Comparison of ENCODE assay signal across 20 cellular contexts in genomic region chr15:70704731-70705130, GRCh38.
"Had no signal": no experiment of that assay in that cellular context is flagged by ENCODE, and none has a peak within 500 bp of the region (broad histone marks: within the 10 kb centered on the region; RNA-seq: fewer than 3 reads in every experiment).

No MANE protein-coding gene starts in this region.

- H3K27ac Mint-ChIP-seq: activated naive CD4-positive, alpha-beta T cell treated with anti-CD3 and anti-CD28 coated beads, Interleukin-2, amount 10 ng/mL, durations not matched to agents 7 days and 5 days; activated naive CD8-positive, alpha-beta T cell treated with anti-CD3 and anti-CD28 coated beads, Interleukin-2, amount 50 U/mL, for 24 hours; natural killer cell treated with Interleukin-12 subunit alpha and Interleukin-12 subunit beta and Interleukin-15 and Interleukin-18, amount 100 ng/mL, for 72 hours; stimulated activated naive B cell treated with anti-CD40 and anti-IgM and Interleukin-4, amounts not matched to agents 10 μg/mL and 1 μg/mL and 100 μg/mL, for 72 hours; T-helper 17 cell had no signal

- H3K36me3 ChIP-seq: heart left ventricle, spleen had no signal

- H3K4me1 Mint-ChIP-seq: activated naive CD4-positive, alpha-beta T cell treated with anti-CD3 and anti-CD28 coated beads, Interleukin-2, amount 10 ng/mL, durations not matched to agents 7 days and 5 days; activated naive CD8-positive, alpha-beta T cell treated with anti-CD3 and anti-CD28 coated beads, Interleukin-2, amount 50 U/mL, for 24 hours; central memory CD8-positive, alpha-beta T cell had no signal

- H3K4me3 Mint-ChIP-seq: activated naive CD4-positive, alpha-beta T cell treated with anti-CD3 and anti-CD28 coated beads, Interleukin-2, amount 10 ng/mL, durations not matched to agents 7 days and 5 days; activated naive CD8-positive, alpha-beta T cell treated with anti-CD3 and anti-CD28 coated beads, Interleukin-2, amount 50 U/mL, for 24 hours; activated T-cell treated with anti-CD3 and anti-CD28 coated beads, Interleukin-2, amount 50 U/mL, for 4 hours; central memory CD8-positive, alpha-beta T cell; natural killer cell treated with Interleukin-12 subunit alpha and Interleukin-12 subunit beta and Interleukin-15 and Interleukin-18, amount 100 ng/mL, for 72 hours; stimulated activated naive B cell treated with anti-CD40 and anti-IgM and Interleukin-4, amounts not matched to agents 10 μg/mL and 1 μg/mL and 100 μg/mL, for 72 hours; T-helper 17 cell had no signal

- H3K4me3 ChIP-seq: coronary artery, heart left ventricle, spleen had no signal

- ATAC-seq: activated naive CD8-positive, alpha-beta T cell treated with anti-CD3 and anti-CD28 coated beads, Interleukin-2, amount 50 U/mL, for 24 hours; activated T-cell treated with anti-CD3 and anti-CD28 coated beads, Interleukin-2, amount 50 U/mL, for 4 hours; heart left ventricle; natural killer cell treated with Interleukin-12 subunit alpha and Interleukin-12 subunit beta and Interleukin-15 and Interleukin-18, amount 100 ng/mL, for 72 hours; stimulated activated naive B cell treated with anti-CD40 and anti-IgM and Interleukin-4, amounts not matched to agents 10 μg/mL and 1 μg/mL and 100 μg/mL, for 72 hours; T-helper 17 cell had no signal

- DNase-seq: activated CD4-positive, alpha-beta T cell treated with anti-CD3 and anti-CD28 coated beads, Interleukin-2, amount 50 U/mL, for 1 hour; activated CD4-positive, CD25-positive, alpha-beta regulatory T cell treated with anti-CD3 and anti-CD28 coated beads, Interleukin-2, amount 50 U/mL, for 72 hours; activated CD8-positive, alpha-beta memory T cell treated with anti-CD3 and anti-CD28 coated beads, Interleukin-2, amount 50 U/mL, for 4 hours; activated effector memory CD4-positive, alpha-beta T cell treated with Interleukin-2 at 50 U/mL for 16 hours; activated naive CD4-positive, alpha-beta T cell treated with anti-CD3 and anti-CD28 coated beads, Interleukin-2, amount 10 ng/mL, durations not matched to agents 7 days and 5 days; activated naive CD8-positive, alpha-beta T cell treated with anti-CD3 and anti-CD28 coated beads, Interleukin-2, amount 50 U/mL, for 24 hours; activated T-cell treated with anti-CD3 and anti-CD28 coated beads, Interleukin-2, amount 50 U/mL, for 4 hours; aorta; brain microvascular endothelial cell; erythroblast; heart left ventricle; kidney glomerular epithelial cell; spleen; stimulated activated naive B cell treated with anti-CD40 and anti-IgM and Interleukin-4, amounts not matched to agents 10 μg/mL and 1 μg/mL and 100 μg/mL, for 72 hours; T-helper 17 cell had no signal

- H3K27me3 ChIP-seq: brain microvascular endothelial cell, heart left ventricle, spleen had no signal

- H3K9me3 ChIP-seq: spleen had no signal

- H3K27ac ChIP-seq: parathyroid adenoma, VCaP had no signal

- H3K36me3 Mint-ChIP-seq: activated naive CD4-positive, alpha-beta T cell treated with anti-CD3 and anti-CD28 coated beads, Interleukin-2, amount 10 ng/mL, durations not matched to agents 7 days and 5 days; natural killer cell treated with Interleukin-12 subunit alpha and Interleukin-12 subunit beta and Interleukin-15 and Interleukin-18, amount 100 ng/mL, for 72 hours had no signal

- H3K9me3 Mint-ChIP-seq: activated naive CD4-positive, alpha-beta T cell treated with anti-CD3 and anti-CD28 coated beads, Interleukin-2, amount 10 ng/mL, durations not matched to agents 7 days and 5 days; activated naive CD8-positive, alpha-beta T cell treated with anti-CD3 and anti-CD28 coated beads, Interleukin-2, amount 50 U/mL, for 24 hours; activated T-cell treated with anti-CD3 and anti-CD28 coated beads, Interleukin-2, amount 50 U/mL, for 4 hours; central memory CD8-positive, alpha-beta T cell; natural killer cell treated with Interleukin-12 subunit alpha and Interleukin-12 subunit beta and Interleukin-15 and Interleukin-18, amount 100 ng/mL, for 72 hours; stimulated activated naive B cell treated with anti-CD40 and anti-IgM and Interleukin-4, amounts not matched to agents 10 μg/mL and 1 μg/mL and 100 μg/mL, for 72 hours had no signal
